Comparison of ENCODE assay signal across 1 cellular context in genomic region chr1:153774036-153774435, GRCh38.
TF ChIP-seq lines count a peak whose summit lies in the region.

No MANE protein-coding gene starts in this region.

TF ChIP-seq in HCT116, 20 proteins besides CTCF, POLR2A, EP300 and RAD21 (continued from another document):
- TF ChIP-seq REST (IDR thresholded peaks at IDR 0.05; ENCODE audit: low read depth) (no peak), FOSL1 (IDR thresholded peaks at IDR 0.05; ENCODE audit: low read depth) (no peak), ELF1 (IDR thresholded peaks at IDR 0.05; ENCODE audit: borderline replicate concordance, low read depth) (no peak)
